Comparison of ENCODE assay signal across 24 cellular contexts in the genomic region with DNA sequence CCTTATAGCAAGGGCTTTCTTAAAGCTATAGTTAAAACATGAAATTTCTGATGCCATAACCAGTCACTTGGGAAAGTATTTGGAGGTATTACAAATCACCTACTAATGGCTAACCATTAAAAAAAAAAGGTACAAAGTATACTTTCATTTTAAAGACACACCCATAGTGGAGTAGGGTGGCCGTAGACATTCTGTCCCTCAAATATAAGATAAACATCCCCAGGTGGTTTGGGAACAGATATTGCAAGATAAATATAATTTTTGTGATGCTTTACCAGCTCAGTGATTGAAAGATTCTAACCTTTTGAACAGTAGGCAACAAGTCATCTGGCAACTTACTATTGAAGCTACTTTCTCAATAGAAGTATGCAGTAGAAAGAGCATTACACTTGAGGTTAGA. TPM values are rescaled to one million over a fixed set of nuclear protein-coding genes. Genes with fewer than 3 reads are reported as not detected.
"Had no signal": no experiment of that assay in that cellular context is flagged by ENCODE, and none has a peak within 500 bp of the region (broad histone marks: within the 10 kb centered on the region; RNA-seq: fewer than 3 reads in every experiment).

No MANE protein-coding gene starts in this region.

- H3K4me1 ChIP-seq: parathyroid adenoma had no signal

- H3K27ac ChIP-seq: coronary artery, lower lobe of right lung, neural progenitor cell, parathyroid adenoma, right atrium auricular region, thoracic aorta, tibial nerve, upper lobe of left lung had no signal

- H3K4me2 ChIP-seq: neural progenitor cell had no signal

- H3K4me3 Mint-ChIP-seq: immature natural killer cell; memory B cell; neural progenitor cell; stimulated activated effector memory CD8-positive, alpha-beta T cell treated with anti-CD3 and anti-CD28 coated beads, Interleukin-12 subunit alpha, Interleukin-12 subunit beta, amount 100 ng/mL, for 72 hours had no signal

- H3K27ac Mint-ChIP-seq: immature natural killer cell; memory B cell; naive thymus-derived CD4-positive, alpha-beta T cell; neural progenitor cell; progenitor cell of endocrine pancreas; stimulated activated effector memory CD8-positive, alpha-beta T cell treated with anti-CD3 and anti-CD28 coated beads, Interleukin-12 subunit alpha, Interleukin-12 subunit beta, amount 100 ng/mL, for 72 hours had no signal

- H3K9me3 ChIP-seq: lower lobe of right lung, right atrium auricular region, thoracic aorta, tibial nerve, upper lobe of left lung had no signal

- H3K36me3 ChIP-seq: lower lobe of right lung, neural progenitor cell, right atrium auricular region, thoracic aorta, tibial nerve, upper lobe of left lung had no signal

- H3K9me3 Mint-ChIP-seq: memory B cell; nephron; neural progenitor cell; stimulated activated effector memory CD8-positive, alpha-beta T cell treated with anti-CD3 and anti-CD28 coated beads, Interleukin-12 subunit alpha, Interleukin-12 subunit beta, amount 100 ng/mL, for 72 hours had no signal

- H3K9ac ChIP-seq: neural progenitor cell, parathyroid adenoma had no signal

- ATAC-seq: left ventricle myocardium superior; lower lobe of right lung; naive thymus-derived CD4-positive, alpha-beta T cell; sciatic nerve; stimulated activated effector memory CD8-positive, alpha-beta T cell treated with anti-CD3 and anti-CD28 coated beads, Interleukin-12 subunit alpha, Interleukin-12 subunit beta, amount 100 ng/mL, for 72 hours; stimulated activated naive CD8-positive, alpha-beta T cell treated with anti-CD3 and anti-CD28 coated beads, Interleukin-15, Interleukin-2, amounts not matched to agents 100 U/mL and 50 U/mL, for 24 hours had no signal

- H3K4me3 ChIP-seq: coronary artery, lower lobe of right lung, neural progenitor cell, right atrium auricular region, thoracic aorta, tibial nerve, upper lobe of left lung had no signal

- H3K79me2 ChIP-seq: parathyroid adenoma had no signal

- DNase-seq: dermis blood vessel endothelial cell; effector memory CD4-positive, alpha-beta T cell; hypothalamus; immature natural killer cell; islet precursor cell; left ventricle myocardium superior; lower lobe of right lung; midbrain; naive thymus-derived CD4-positive, alpha-beta T cell; stimulated activated CD4-positive, alpha-beta T cell treated with anti-CD3 and anti-CD28 coated beads, Interleukin-2, amount 100 ng/mL, for 24 hours; stimulated activated CD4-positive, alpha-beta T cell treated with anti-CD3 and anti-CD28 coated beads, Interleukin-4, amount 100 ng/mL, for 24 hours; stimulated activated naive CD8-positive, alpha-beta T cell treated with anti-CD3 and anti-CD28 coated beads, Interleukin-15, Interleukin-2, amounts not matched to agents 100 U/mL and 50 U/mL, for 24 hours; upper lobe of left lung had no signal

- H2AFZ ChIP-seq: neural progenitor cell, parathyroid adenoma had no signal

- H3K27me3 ChIP-seq: neural progenitor cell, right atrium auricular region, tibial nerve had no signal

- H3K4me1 Mint-ChIP-seq: memory B cell; stimulated activated effector memory CD8-positive, alpha-beta T cell treated with anti-CD3 and anti-CD28 coated beads, Interleukin-12 subunit alpha, Interleukin-12 subunit beta, amount 100 ng/mL, for 72 hours had no signal

RNA-seq across cellular contexts. Expression of a gene that starts 6.2 kb away (rescaled TPM):
- polyA plus RNA-seq: immature natural killer cell; naive thymus-derived CD4-positive, alpha-beta T cell had no signal
